ENCODE assay signal across 16 cellular contexts in genomic region chr18:11729556-11729955, GRCh38. TPM values are rescaled to one million over a fixed set of nuclear protein-coding genes. Genes with fewer than 3 reads are reported as not detected.
A peak's percentile ranks its signal among the peaks of the same experiment; 100 is the strongest.
DNase-seq lines count a peak whose midpoint lies in the region; ATAC-seq and TF ChIP-seq lines count a peak whose summit lies in the region.
"Had no signal": no experiment of that assay in that cellular context is flagged by ENCODE, and none has a peak within 500 bp of the region (broad histone marks: within the 10 kb centered on the region; RNA-seq: fewer than 3 reads in every experiment).

No MANE protein-coding gene starts in this region.

- H3K9me2 ChIP-seq in hepatocyte (replicated peaks; ENCODE audit: insufficient read depth) = no peaks in the 10 kb centered on the region
- no peaks in the 10 kb centered on the region for H3K9me2 ChIP-seq in MM.1S (replicated peaks; ENCODE audit: insufficient read depth, low read length)

- H3K36me3 ChIP-seq in SK-N-MC (ENCODE audit: insufficient read depth, low read length) (no peaks in the 10 kb centered on the region), hepatocyte (replicated peaks; ENCODE audit: insufficient read depth, low read depth) (no peaks in the 10 kb centered on the region), MM.1S (replicated peaks; ENCODE audit: insufficient read depth, low read length) (no peaks in the 10 kb centered on the region)

- H3K36me3 Mint-ChIP-seq in natural killer cell = no peaks in the 10 kb centered on the region
- H3K36me3 Mint-ChIP-seq: CD4-positive, alpha-beta memory T cell had no signal

- no peaks in the 10 kb centered on the region for H3K9me3 ChIP-seq in SK-N-MC (ENCODE audit: low read depth, low read length)
- H3K9me3 ChIP-seq in hepatocyte (ENCODE audit: low read depth) = no peaks in the 10 kb centered on the region
- H3K9me3 ChIP-seq in MM.1S (replicated peaks; ENCODE audit: insufficient read depth, low read length) = no peaks in the 10 kb centered on the region

- no peak for ATAC-seq in natural killer cell
- ATAC-seq: GM23338, HCT116 had no signal

- H3K27me3 Mint-ChIP-seq in natural killer cell (ENCODE audit: low read depth in 2 of 2) = peaks cover 14 to 16% of the 10 kb centered on the region in 2 donors

- H3K4me1 ChIP-seq in hepatocyte (ENCODE audit: insufficient read depth) (no peaks in the 10 kb centered on the region), MM.1S (ENCODE audit: low read length) (no peaks in the 10 kb centered on the region; the same call in 1 of the 2 replicates)

- H3K9ac ChIP-seq in SK-N-MC (ENCODE audit: insufficient read length) (no peak overlapping the region), MM.1S (ENCODE audit: low read length) (no peak overlapping the region)

- H2AFZ ChIP-seq in hepatocyte = no peak overlapping the region
- no peak overlapping the region for H2AFZ ChIP-seq in MM.1S (ENCODE audit: low read length)
- H2AFZ ChIP-seq: GM23338 had no signal

- H3K27me3 ChIP-seq in hepatocyte = peaks cover 2% of the 10 kb centered on the region
- H3K27me3 ChIP-seq in MM.1S (replicated peaks; ENCODE audit: insufficient read depth, low read length) = no peaks in the 10 kb centered on the region

- H3K4me3 Mint-ChIP-seq in natural killer cell = no peak overlapping the region
- H3K4me3 Mint-ChIP-seq: CD4-positive, alpha-beta memory T cell; GM23338; H9 had no signal

- 61% methylated on average over 6 of the region's 6 CpGs for WGBS in hepatocyte (ENCODE audit: low lambda C conversion rate, missing lambda C conversion rate)

- H3K79me2 ChIP-seq in hepatocyte (no peaks in the 10 kb centered on the region), MM.1S (ENCODE audit: low read length) (no peaks in the 10 kb centered on the region)

- H3K27ac Mint-ChIP-seq in natural killer cell = no peak overlapping the region
- H3K27ac Mint-ChIP-seq: CD4-positive, alpha-beta memory T cell; GM23338 had no signal

- peak overlapping the region; percentile 77; the same call in 1 of the 2 replicates for H3K27ac ChIP-seq in SK-N-MC
- no peak overlapping the region for H3K27ac ChIP-seq in hepatocyte
- H3K27ac ChIP-seq in MM.1S (ENCODE audit: low read length) = no peak overlapping the region

- H3K4me3 ChIP-seq in SK-N-MC (peak overlapping the region; percentile 59), hepatocyte (no peak overlapping the region), MM.1S (ENCODE audit: low read length) (no peak overlapping the region)
- H3K4me3 ChIP-seq: GM23338 had no signal

- intact Hi-C loops in natural killer cell (cut with micrococcal nuclease) = no loop called here

- no peaks in the 10 kb centered on the region for H4K20me1 ChIP-seq in hepatocyte (ENCODE audit: insufficient read depth, poor library complexity, severe bottlenecking)
- no peaks in the 10 kb centered on the region for H4K20me1 ChIP-seq in MM.1S (ENCODE audit: insufficient read depth, low read length)

- H3K4me2 ChIP-seq in hepatocyte (peak overlapping the region; percentile 36), MM.1S (ENCODE audit: low read depth, low read length) (no peak overlapping the region)
- H3K4me2 ChIP-seq: GM23338 had no signal

- no peak for TF ChIP-seq CTCF in hepatocyte (IDR thresholded peaks at IDR 0.05; ENCODE audit: poor library complexity)
- no peak for TF ChIP-seq CTCF in MM.1S (IDR thresholded peaks at IDR 0.05; ENCODE audit: low read length)
- no peak for TF ChIP-seq CTCF in natural killer cell (IDR thresholded peaks at IDR 0.05)

- H3K9me3 Mint-ChIP-seq in natural killer cell = no peaks in the 10 kb centered on the region
- H3K9me3 Mint-ChIP-seq: GM23338, H9 had no signal

- DNase-seq in M059J (ENCODE audit: low read depth) (peak; percentile 53), SK-N-MC (ENCODE audit: low read depth, low spot score) (peak; percentile 79), hepatocyte (ENCODE audit: low spot score) (no peak), MM.1S (no peak), natural killer cell (no peak), NCI-H345 treated with DMSO at 0.1 percent for 48 hours (lab: John Stamatoyannopoulos, UW; ENCODE audit: unreplicated experiment) (no peak)
- DNase-seq: C1 segment of cervical spinal cord; Calu3; CD4-positive, alpha-beta memory T cell; COR-L47; DMS53; DMS79 treated with DMSO at 0.1 percent for 48 hours; GF-D8; H9 had no signal

- peaks cover 0 to 5% of the 10 kb centered on the region in 2 donors for H3K4me1 Mint-ChIP-seq in natural killer cell
- H3K4me1 Mint-ChIP-seq: GM23338 had no signal

- H3F3A ChIP-seq in MM.1S (ENCODE audit: insufficient read depth, low read length) = no peaks in the 10 kb centered on the region

RNA-seq across cellular contexts. Expression of gene GNAL, which starts 40.5 kb away (rescaled TPM):
- 0.02 and 0.15 TPM in 2 replicates for total RNA-seq in M059J (2014; rRNA removed; shearing (Covaris generic))
- total RNA-seq in hepatocyte (5.2 and 7.1 TPM in 2 replicates), natural killer cell (10 to 100 TPM; 10.9 to 15.0 (median 12.6) TPM)
- polyA plus RNA-seq in hepatocyte = 2.7 and 4.4 TPM in 2 replicates

Comparison
In these comparisons a context has a peak if more than half of its experiments do, and no peak if none do; other contexts are left out.
1. DNase-seq: peak in M059J (single experiment) and SK-N-MC (single experiment); none in hepatocyte (single experiment), MM.1S (single experiment), natural killer cell (single experiment) and NCI-H345 treated with DMSO at 0.1 percent for 48 hours (single experiment).